23 cellular contexts compared by ENCODE assay signal in genomic region chr2:6832556-6832955, GRCh38. TPM values are rescaled to one million over a fixed set of nuclear protein-coding genes. Genes with fewer than 3 reads are reported as not detected.
DNase-seq lines count a peak whose midpoint lies in the region; ATAC-seq and TF ChIP-seq lines count a peak whose summit lies in the region.
"Had no signal": no experiment of that assay in that cellular context is flagged by ENCODE, and none has a peak within 500 bp of the region (broad histone marks: within the 10 kb centered on the region; RNA-seq: fewer than 3 reads in every experiment).

No MANE protein-coding gene starts in this region.

- peak overlapping the region; percentile 12 to 55 (median 28) for H3K27ac ChIP-seq in upper lobe of left lung
- H3K27ac ChIP-seq in right cardiac atrium (ENCODE audit: low read length): no peak overlapping the region
- H3K27ac ChIP-seq: epithelial cell of prostate, HL-60, left ventricle myocardium inferior, sigmoid colon, suprapubic skin, uterus had no signal

- H3K27me3 ChIP-seq in upper lobe of left lung: no peaks in the 10 kb centered on the region
- no peaks in the 10 kb centered on the region for H3K27me3 ChIP-seq in right cardiac atrium (ENCODE audit: control insufficient read depth, insufficient read depth)
- H3K27me3 ChIP-seq: sigmoid colon, suprapubic skin, uterus had no signal

- no peaks in the 10 kb centered on the region for H3K36me3 ChIP-seq in upper lobe of left lung
- H3K36me3 ChIP-seq: left ventricle myocardium inferior, sigmoid colon, suprapubic skin, uterus had no signal

- H3K4me3 ChIP-seq in upper lobe of left lung (no peak overlapping the region), right cardiac atrium (ENCODE audit: low read length) (no peak overlapping the region)
- H3K4me3 ChIP-seq: left ventricle myocardium inferior, sigmoid colon, suprapubic skin, uterus had no signal

- whole genome bisulfite sequencing in upper lobe of left lung, 2 donors: 51 to 59% methylated on average over 2 of the region's 2 CpGs
- WGBS in right cardiac atrium: 53% methylated on average over 2 of the region's 2 CpGs

- peaks cover 0 to 7% (median 2%) of the 10 kb centered on the region in 4 donors for H3K4me1 ChIP-seq in upper lobe of left lung
- no peaks in the 10 kb centered on the region for H3K4me1 ChIP-seq in right cardiac atrium (ENCODE audit: control insufficient read depth, insufficient read depth, low read length)
- H3K4me1 ChIP-seq: uterus had no signal

- peaks cover 31% of the 10 kb centered on the region for H3K36me3 Mint-ChIP-seq in activated naive CD4-positive, alpha-beta T cell treated with anti-CD3 and anti-CD28 coated beads, Interleukin-2, amount 10 ng/mL, durations not matched to agents 7 days and 5 days
- H3K36me3 Mint-ChIP-seq in activated naive CD4-positive, alpha-beta T cell treated with anti-CD3 and anti-CD28 coated beads, Interleukin-2, amount 50 U/mL, for 72 hours: peaks cover 29 to 56% of the 10 kb centered on the region in 2 donors
- peaks cover 55% of the 10 kb centered on the region for H3K36me3 Mint-ChIP-seq in T-cell
- peaks cover 6% of the 10 kb centered on the region for H3K36me3 Mint-ChIP-seq in central memory CD8-positive, alpha-beta T cell (ENCODE audit: insufficient read depth)

- H3K9me3 Mint-ChIP-seq in activated naive CD4-positive, alpha-beta T cell treated with anti-CD3 and anti-CD28 coated beads, Interleukin-2, amount 10 ng/mL, durations not matched to agents 7 days and 5 days: peaks cover 33% of the 10 kb centered on the region
- peaks cover 31 to 45% of the 10 kb centered on the region in 2 donors for H3K9me3 Mint-ChIP-seq in activated naive CD4-positive, alpha-beta T cell treated with anti-CD3 and anti-CD28 coated beads, Interleukin-2, amount 50 U/mL, for 72 hours
- peaks cover 18 to 41% (median 24%) of the 10 kb centered on the region in 3 donors for H3K9me3 Mint-ChIP-seq in T-cell
- peaks cover 28% of the 10 kb centered on the region for H3K9me3 Mint-ChIP-seq in central memory CD8-positive, alpha-beta T cell

- no peak for ATAC-seq in activated naive CD4-positive, alpha-beta T cell treated with anti-CD3 and anti-CD28 coated beads, Interleukin-2, amount 50 U/mL, for 72 hours
- no peak for ATAC-seq in T-cell (replicated peaks in 1 of 4)
- no peak for ATAC-seq in central memory CD8-positive, alpha-beta T cell (replicated peaks; ENCODE audit: extremely low read depth, poor library complexity, severe bottlenecking)
- ATAC-seq in upper lobe of left lung (ENCODE audit: low FRiP score in 2 of 2): no peak
- ATAC-seq in GM18502 (IDR thresholded peaks at IDR 0.05; ENCODE audit: poor library complexity, unreplicated experiment): no peak
- no peak for ATAC-seq in right cardiac atrium
- ATAC-seq: WTC11 had no signal

- H3K4me3 Mint-ChIP-seq in activated naive CD4-positive, alpha-beta T cell treated with anti-CD3 and anti-CD28 coated beads, Interleukin-2, amount 10 ng/mL, durations not matched to agents 7 days and 5 days: peak overlapping the region; percentile 41
- peak overlapping the region in 1 of 3 donors; percentile 26 for H3K4me3 Mint-ChIP-seq in T-cell
- H3K4me3 Mint-ChIP-seq in central memory CD8-positive, alpha-beta T cell: peak overlapping the region; percentile 41
- H3K4me3 Mint-ChIP-seq: nephron progenitor cell, WTC11 had no signal

- no peak for DNase-seq in activated naive CD4-positive, alpha-beta T cell treated with anti-CD3 and anti-CD28 coated beads, Interleukin-2, amount 10 ng/mL, durations not matched to agents 7 days and 5 days
- no peak for DNase-seq in activated naive CD4-positive, alpha-beta T cell treated with anti-CD3 and anti-CD28 coated beads, Interleukin-2, amount 50 U/mL, for 72 hours (ENCODE audit: low spot score in 2 of 2)
- DNase-seq in T-cell (no peak), upper lobe of left lung (no peak), NCI-H1048 (lab: John Stamatoyannopoulos, UW) (no peak), right cardiac atrium (no peak)
- DNase-seq in central memory CD8-positive, alpha-beta T cell (ENCODE audit: low spot score in 2 of 2): no peak
- DNase-seq: activated gamma-delta T cell, DMS53, GF-D8, left ventricle myocardium inferior, midbrain, NCI-H1417 treated with DMSO at 0.1 percent for 48 hours, NCI-H524, nephron progenitor cell, sigmoid colon, T1000, uterus had no signal

- peaks cover 4 to 12% (median 10%) of the 10 kb centered on the region in 4 donors for H3K9me3 ChIP-seq in upper lobe of left lung
- no peaks in the 10 kb centered on the region for H3K9me3 ChIP-seq in right cardiac atrium (ENCODE audit: control insufficient read depth, low read length)
- H3K9me3 ChIP-seq: uterus had no signal

- TF ChIP-seq POLR2A in upper lobe of left lung (IDR thresholded peaks at IDR 0.05): no peak

- H3K27me3 Mint-ChIP-seq in activated naive CD4-positive, alpha-beta T cell treated with anti-CD3 and anti-CD28 coated beads, Interleukin-2, amount 10 ng/mL, durations not matched to agents 7 days and 5 days: peaks cover 14% of the 10 kb centered on the region
- no peaks in the 10 kb centered on the region for H3K27me3 Mint-ChIP-seq in T-cell
- no peaks in the 10 kb centered on the region for H3K27me3 Mint-ChIP-seq in central memory CD8-positive, alpha-beta T cell

- TF ChIP-seq CTCF in upper lobe of left lung (IDR thresholded peaks at IDR 0.05): no peak

- CTCF ChIA-PET in activated naive CD4-positive, alpha-beta T cell treated with anti-CD3 and anti-CD28 coated beads, Interleukin-2, amount 10 ng/mL, durations not matched to agents 7 days and 5 days (lab: Charles Lee): no interaction called here
- CTCF ChIA-PET in T-cell (lab: Charles Lee): interaction anchor here in 1 of 2 donors (0.7 kb wide), 1 partner anchor 252 kb away, joined by 3 read pairs; no protein-coding TSS in a partner anchor

- TF ChIP-seq EP300 in upper lobe of left lung (IDR thresholded peaks at IDR 0.05): no peak

- peaks cover 21% of the 10 kb centered on the region for H3K4me1 Mint-ChIP-seq in activated naive CD4-positive, alpha-beta T cell treated with anti-CD3 and anti-CD28 coated beads, Interleukin-2, amount 10 ng/mL, durations not matched to agents 7 days and 5 days
- H3K4me1 Mint-ChIP-seq in T-cell: peaks cover 7 to 13% (median 9%) of the 10 kb centered on the region in 3 donors
- peaks cover 12% of the 10 kb centered on the region for H3K4me1 Mint-ChIP-seq in central memory CD8-positive, alpha-beta T cell
- H3K4me1 Mint-ChIP-seq: WTC11 had no signal

- peak overlapping the region; percentile 85 for H3K27ac Mint-ChIP-seq in activated naive CD4-positive, alpha-beta T cell treated with anti-CD3 and anti-CD28 coated beads, Interleukin-2, amount 10 ng/mL, durations not matched to agents 7 days and 5 days
- H3K27ac Mint-ChIP-seq in activated naive CD4-positive, alpha-beta T cell treated with anti-CD3 and anti-CD28 coated beads, Interleukin-2, amount 50 U/mL, for 72 hours: peak overlapping the region in 1 of 2 donors; percentile 84
- peak overlapping the region; percentile 68 to 69 for H3K27ac Mint-ChIP-seq in T-cell
- peak overlapping the region; percentile 93 for H3K27ac Mint-ChIP-seq in central memory CD8-positive, alpha-beta T cell (ENCODE audit: low read depth)
- H3K27ac Mint-ChIP-seq: nephron progenitor cell, WTC11 had no signal

- POLR2A ChIA-PET in T-cell (lab: Charles Lee): interaction anchor here in 1 of 2 donors (0.8 kb wide), 1 partner anchor 13 kb away, joined by 14 read pairs; no protein-coding TSS in a partner anchor

- intact Hi-C loops in right cardiac atrium (cut with DNase I): no loop called here

RNA-seq across cellular contexts. Expression of gene CMPK2, which starts 33.2 kb away (rescaled TPM):
- total RNA-seq in activated naive CD4-positive, alpha-beta T cell treated with anti-CD3 and anti-CD28 coated beads, Interleukin-2, amount 50 U/mL, for 72 hours: 10 to 100 TPM in 1 of 2 donors, 1 to 10 TPM in 1; 1.6 to 13.6 TPM
- total RNA-seq in T-cell (10 to 100 TPM in 1 of 5 donors, 1 to 10 TPM in 4; 6.5 to 15.2 (median 9.1) TPM), upper lobe of left lung (10 to 100 TPM; 18.0 to 37.2 (median 20.7) TPM), right cardiac atrium (1 to 10 TPM; 3.0 to 5.7 (median 4.3) TPM)
- polyA plus RNA-seq in right cardiac atrium: 2.7 TPM

RNA-seq across cellular contexts. Expression of gene RSAD2, which starts 45.0 kb away (rescaled TPM):
- 10 to 100 TPM in 1 of 2 donors, 1 to 10 TPM in 1; 2.7 to 11.1 TPM for total RNA-seq in activated naive CD4-positive, alpha-beta T cell treated with anti-CD3 and anti-CD28 coated beads, Interleukin-2, amount 50 U/mL, for 72 hours
- 10 to 100 TPM in 1 of 5 donors, 1 to 10 TPM in 4; 3.2 to 10.7 (median 7.2) TPM for total RNA-seq in T-cell
- total RNA-seq in upper lobe of left lung: 10 to 100 TPM in 5 of 6 donors, 1 to 10 TPM in 1; 8.4 to 20.0 (median 11.0) TPM
- total RNA-seq in right cardiac atrium: 1 to 10 TPM; 1.6 to 6.4 (median 5.0) TPM
- polyA plus RNA-seq in right cardiac atrium: 3.0 TPM
- total RNA-seq: WTC11 had no signal
